In genomic region chr9:2013688-2014087, GRCh38 we compare ENCODE assay signal across 8 cellular contexts. TPM values are rescaled to one million over a fixed set of nuclear protein-coding genes. Genes with fewer than 3 reads are reported as not detected.
DNase-seq lines count a peak whose midpoint lies in the region; ATAC-seq, FAIRE-seq and TF ChIP-seq lines count a peak whose summit lies in the region.

No MANE protein-coding gene starts in this region.

- H3K27ac ChIP-seq in MM.1S (ENCODE audit: low read length) (no peak overlapping the region), mammary epithelial cell (ENCODE audit: insufficient read depth, low read depth, low read length) (no peak overlapping the region)
- H3K27ac ChIP-seq in naive thymus-derived CD4-positive, alpha-beta T cell (ENCODE audit: low read depth, low read length), result no peak overlapping the region

- TF ChIP-seq CTCF in BJ (IDR thresholded peaks at IDR 0.05; ENCODE audit: insufficient read depth, low read depth, low read length) (0 out of 2 replicates have a peak, but pooled peaks have one; percentile 2), MM.1S (IDR thresholded peaks at IDR 0.05; ENCODE audit: low read length) (no peak), mammary epithelial cell (conservative IDR thresholded peaks at IDR 0.05 in 1 of 2, IDR thresholded peaks at IDR 0.05 in 1 of 2; ENCODE audit: extremely low read depth in 1 of 2, insufficient read depth in 1 of 2, low read depth in 1 of 2, low read length in 2 of 2) (no peak)

- no TSS peak for BruUV-seq in mammary epithelial cell (replicated peaks; lab: Mats Ljungman, UMichigan)

- H3K27me3 Mint-ChIP-seq in naive thymus-derived CD4-positive, alpha-beta T cell, result peaks cover 0 to 33% (median 0%) of the 10 kb centered on the region in 5 donors

- H3K4me3 Mint-ChIP-seq in naive thymus-derived CD4-positive, alpha-beta T cell, result peak overlapping the region; percentile 93 to 100 (median 98)

- H3K36me3 ChIP-seq in BJ (ENCODE audit: control insufficient read depth, insufficient read depth, low read length) (no peaks in the 10 kb centered on the region), MM.1S (replicated peaks; ENCODE audit: insufficient read depth, low read length) (no peaks in the 10 kb centered on the region), mammary epithelial cell (ENCODE audit: insufficient read depth, low read length) (no peaks in the 10 kb centered on the region)
- peaks cover 0 to 17% (median 0%) of the 10 kb centered on the region in 3 experiments for H3K36me3 ChIP-seq in naive thymus-derived CD4-positive, alpha-beta T cell (ENCODE audit: control insufficient read depth in 2 of 3, insufficient read depth in 3 of 3, low read length in 3 of 3)

- H3K79me2 ChIP-seq in MM.1S (ENCODE audit: low read length) (peaks cover 29% of the 10 kb centered on the region), mammary epithelial cell (ENCODE audit: insufficient read depth, low read length) (peaks cover 11% of the 10 kb centered on the region)

- DNase-seq in BJ (ENCODE audit: low read depth) (no peak), MM.1S (no peak), mammary epithelial cell (peak; percentile 35), GDM1 (lab: John Stamatoyannopoulos, UW) (no peak), GM19239 (ENCODE audit: insufficient read length, low spot score) (no peak)
- DNase-seq in naive thymus-derived CD4-positive, alpha-beta T cell, result no peak

- H3K4me3 ChIP-seq in BJ (ENCODE audit: low read depth, low read length) (peak overlapping the region; percentile 91), MM.1S (ENCODE audit: low read length) (peak overlapping the region; percentile 92), mammary epithelial cell (replicated peaks in 1 of 3; ENCODE audit: insufficient read depth in 1 of 3, low read depth in 2 of 3, low read length in 3 of 3) (peak overlapping the region; percentile 66 to 87 (median 76))
- no peak overlapping the region for H3K4me3 ChIP-seq in naive thymus-derived CD4-positive, alpha-beta T cell (ENCODE audit: low read length)

- WGBS in mammary epithelial cell (ENCODE audit: low coverage, missing lambda C conversion rate), result 45% methylated on average over 2 of the region's 2 CpGs

- dilution Hi-C loops in mammary epithelial cell (cut with HindIII; ENCODE audit: low sequenced_read_pairs), result no loop called here

- peaks cover 0 to 9% (median 0%) of the 10 kb centered on the region in 5 donors for H3K36me3 Mint-ChIP-seq in naive thymus-derived CD4-positive, alpha-beta T cell

- H3K27ac Mint-ChIP-seq in naive thymus-derived CD4-positive, alpha-beta T cell, result peak overlapping the region in 5 of 9 donors; percentile 4 to 99 (median 38)

- H4K20me1 ChIP-seq in MM.1S (ENCODE audit: insufficient read depth, low read length) (0 out of 2 replicates have a peak, but pooled peaks cover 2% of the 10 kb centered on the region), mammary epithelial cell (ENCODE audit: insufficient read depth, low read length) (no peaks in the 10 kb centered on the region)

- H2AFZ ChIP-seq in MM.1S (ENCODE audit: low read length), result peak overlapping the region; percentile 94; the same call in 1 of the 2 replicates
- H2AFZ ChIP-seq in mammary epithelial cell (ENCODE audit: low read depth, low read length), result no peak overlapping the region

- H3K9ac ChIP-seq in MM.1S (ENCODE audit: low read length) (peak overlapping the region; percentile 80; the same call in 1 of the 2 replicates), mammary epithelial cell (ENCODE audit: insufficient read depth, low read length) (peak overlapping the region; percentile 43)

- H3K9me2 ChIP-seq in MM.1S (replicated peaks; ENCODE audit: insufficient read depth, low read length), result no peaks in the 10 kb centered on the region

- POLR2A ChIA-PET in BJ (lab: Charles Lee), result no interaction called here
- POLR2A ChIA-PET in naive thymus-derived CD4-positive, alpha-beta T cell (lab: Charles Lee), result interaction anchor here (0.7 to 7.1 kb wide), 4 partner anchors 8 to 1514 kb away, joined by 3 to 98 read pairs (median 8); no protein-coding TSS in a partner anchor

- peaks cover 11 to 49% (median 19%) of the 10 kb centered on the region in 7 donors for H3K4me1 Mint-ChIP-seq in naive thymus-derived CD4-positive, alpha-beta T cell

- intact Hi-C loops in mammary epithelial cell (cut with micrococcal nuclease), result loop anchor here (2.0 to 10.0 kb wide), 3 partner anchors 35 to 831 kb away; partner anchors contain the start of gene PUM3
- intact Hi-C loops in naive thymus-derived CD4-positive, alpha-beta T cell (cut with micrococcal nuclease), result loop anchor here in 1 of 2 donors (2.0 to 5.0 kb wide), 3 partner anchors 73 to 1511 kb away; no protein-coding TSS in a partner anchor

- no peak for ATAC-seq in naive thymus-derived CD4-positive, alpha-beta T cell
- ATAC-seq in HG03139 (IDR thresholded peaks at IDR 0.05; ENCODE audit: unreplicated experiment) (no peak), GM21576 (IDR thresholded peaks at IDR 0.05; ENCODE audit: unreplicated experiment) (no peak)

- H3K27me3 ChIP-seq in BJ (ENCODE audit: control insufficient read depth, insufficient read depth, low read length) (no peaks in the 10 kb centered on the region), MM.1S (replicated peaks; ENCODE audit: insufficient read depth, low read length) (no peaks in the 10 kb centered on the region), mammary epithelial cell (ENCODE audit: insufficient read depth, low read length) (no peaks in the 10 kb centered on the region)
- H3K27me3 ChIP-seq in naive thymus-derived CD4-positive, alpha-beta T cell (ENCODE audit: control insufficient read depth in 2 of 2, insufficient read depth in 2 of 2, low read length in 2 of 2), result no peaks in the 10 kb centered on the region

- CTCF ChIA-PET in BJ (lab: Yijun Ruan, JAX), result interaction anchor here (1.6 kb wide), 1 partner anchor 34 kb away, joined by 8 read pairs; no protein-coding TSS in a partner anchor
- CTCF ChIA-PET in mammary epithelial cell (lab: Charles Lee; ENCODE audit: low non-redundant PET), result interaction anchor here (0.7 kb wide), 1 partner anchor 1167 kb away, joined by 4 read pairs; no protein-coding TSS in a partner anchor
- CTCF ChIA-PET in naive thymus-derived CD4-positive, alpha-beta T cell (lab: Charles Lee), result no interaction called here

- peaks cover 0 to 5% (median 0%) of the 10 kb centered on the region in 11 donors for H3K9me3 Mint-ChIP-seq in naive thymus-derived CD4-positive, alpha-beta T cell

- H3F3A ChIP-seq in MM.1S (ENCODE audit: insufficient read depth, low read length), result peaks cover 17% of the 10 kb centered on the region

- H3K9me3 ChIP-seq in MM.1S (replicated peaks; ENCODE audit: insufficient read depth, low read length), result no peaks in the 10 kb centered on the region
- H3K9me3 ChIP-seq in mammary epithelial cell (replicated peaks; ENCODE audit: insufficient read depth, low read length), result no peaks in the 10 kb centered on the region
- no peaks in the 10 kb centered on the region for H3K9me3 ChIP-seq in naive thymus-derived CD4-positive, alpha-beta T cell (ENCODE audit: control insufficient read depth in 2 of 3, low read length in 3 of 3)

- in situ Hi-C loops in mammary epithelial cell (cut with MboI; ENCODE audit: low sequenced_read_pairs in 2 of 2), result no loop called here

- H3K4me1 ChIP-seq in MM.1S (ENCODE audit: low read length) (peaks cover 9% of the 10 kb centered on the region; the same call in 1 of the 2 replicates), mammary epithelial cell (ENCODE audit: insufficient read depth, low read length) (peaks cover 11% of the 10 kb centered on the region)
- peaks cover 4 to 9% of the 10 kb centered on the region in 2 donors for H3K4me1 ChIP-seq in naive thymus-derived CD4-positive, alpha-beta T cell (ENCODE audit: control insufficient read depth in 2 of 2, insufficient read depth in 2 of 2, low read length in 2 of 2)

- no peak for FAIRE-seq in GM19239 (lab: Jason Lieb, UNC)

- H3K4me2 ChIP-seq in MM.1S (ENCODE audit: low read depth, low read length) (peak overlapping the region; percentile 86), mammary epithelial cell (ENCODE audit: insufficient read depth, low read depth, low read length) (peak overlapping the region; percentile 93)

RNA-seq across cellular contexts. Expression of gene SMARCA2, which starts 1.5 kb away (rescaled TPM):
- polyA plus RNA-seq in BJ (2011; rRNA removed), result 58.4 and 67.4 TPM in 2 replicates
- 162 and 201 TPM in 2 replicates for polyA minus RNA-seq in BJ (2011; rRNA and poly(A)+ RNA removed)
- total RNA-seq in mammary epithelial cell, result 10 to 100 TPM; 62.7 to 80.2 TPM
- polyA plus RNA-seq in mammary epithelial cell, result 42.9 TPM
- 97.7 TPM for polyA minus RNA-seq in mammary epithelial cell
- 100 to 1,000 TPM; 233 to 294 (median 258) TPM for total RNA-seq in naive thymus-derived CD4-positive, alpha-beta T cell
- 10 to 100 TPM; 37.1 to 52.7 TPM for polyA plus RNA-seq in naive thymus-derived CD4-positive, alpha-beta T cell
